17 cellular contexts compared by ENCODE assay signal in genomic region chr3:106126836-106127235, GRCh38.
DNase-seq lines count a peak whose midpoint lies in the region; ATAC-seq, FAIRE-seq and TF ChIP-seq lines count a peak whose summit lies in the region.
"Had no signal": no experiment of that assay in that cellular context is flagged by ENCODE, and none has a peak within 500 bp of the region (broad histone marks: within the 10 kb centered on the region; RNA-seq: fewer than 3 reads in every experiment).

No MANE protein-coding gene starts in this region.

- peak overlapping the region; percentile 34 for H3K56ac ChIP-seq in mesendoderm (ENCODE audit: low read length)

- WGBS in mesendoderm (ENCODE audit: extremely low coverage, insufficient coverage, low lambda C conversion rate), result no CpG with 5 or more reads among the region's 4 CpGs
- WGBS in heart right ventricle, 2 donors, result 49 to 66% methylated on average over 4 of the region's 4 CpGs

- no peak for DNase-seq in H54 (ENCODE audit: insufficient read length, low spot score)
- DNase-seq in ascending aorta (ENCODE audit: low spot score in 2 of 2), result no peak
- peak; percentile 82 for DNase-seq in mesendoderm
- DNase-seq in DMS79 (lab: John Stamatoyannopoulos, UW), result no peak
- no peak for DNase-seq in heart right ventricle
- DNase-seq: ACHN, AML-193, COR-L47, NCI-H1048, NCI-H1436 treated with DMSO at 0.1 percent for 48 hours, NCI-H2081, NCI-H510A treated with DMSO at 0.1 percent for 48 hours had no signal

- H2BK15ac ChIP-seq in mesendoderm (replicated peaks; ENCODE audit: low read depth), result no peak overlapping the region

- no peak overlapping the region for H3K4ac ChIP-seq in mesendoderm (ENCODE audit: low read depth, low read length)

- H3K4me3 ChIP-seq in ascending aorta (no peak overlapping the region), mesendoderm (ENCODE audit: low read length) (no peak overlapping the region), subcutaneous abdominal adipose tissue (ENCODE audit: low read depth in 1 of 5, low read length in 5 of 5) (no peak overlapping the region), heart right ventricle (no peak overlapping the region)

- H2BK120ac ChIP-seq in mesendoderm (ENCODE audit: low read depth, low read length), result no peak overlapping the region

- H3K23ac ChIP-seq in mesendoderm (ENCODE audit: low read length), result no peak overlapping the region

- ATAC-seq in HG02623 (IDR thresholded peaks at IDR 0.05; ENCODE audit: unreplicated experiment) (no peak), heart right ventricle (no peak)
- ATAC-seq: HCT116, Panc1 had no signal

- no peak overlapping the region for H3K18ac ChIP-seq in mesendoderm (ENCODE audit: low read length)

- H3K27ac ChIP-seq in ascending aorta (peak overlapping the region; percentile 28 to 31), mesendoderm (ENCODE audit: low read depth, low read length) (no peak overlapping the region), subcutaneous abdominal adipose tissue (ENCODE audit: low read depth, low read length) (peak overlapping the region; percentile 11), heart right ventricle (no peak overlapping the region)
- H3K27ac ChIP-seq: KMS-11 had no signal

- intact Hi-C loops in ascending aorta (cut with DNase I), result no loop called here
- intact Hi-C loops in heart right ventricle (cut with DNase I), result loop anchor here in 2 of 10 donors (10.0 kb wide), 1 partner anchor 432 kb away; no protein-coding TSS in a partner anchor

- peak; percentile 38 for FAIRE-seq in H54 (lab: Jason Lieb, UNC)

- H3K79me2 ChIP-seq in mesendoderm (ENCODE audit: control insufficient read depth, insufficient read depth, low read length), result no peaks in the 10 kb centered on the region

- TF ChIP-seq CTCF in ascending aorta (IDR thresholded peaks at IDR 0.05) (no peak), heart right ventricle (IDR thresholded peaks at IDR 0.05) (no peak)

- no peak for TF ChIP-seq POLR2A in H54 (IDR thresholded peaks at IDR 0.05; ENCODE audit: low read depth, low read length)

- H3K9me3 ChIP-seq in ascending aorta (no peaks in the 10 kb centered on the region), subcutaneous abdominal adipose tissue (ENCODE audit: control insufficient read depth in 5 of 5, low read length in 5 of 5) (no peaks in the 10 kb centered on the region), heart right ventricle (no peaks in the 10 kb centered on the region)

- H2BK5ac ChIP-seq in mesendoderm (ENCODE audit: low read length), result no peak overlapping the region

- H4K5ac ChIP-seq in mesendoderm (ENCODE audit: low read length), result no peak overlapping the region

- H3K27me3 ChIP-seq in ascending aorta, result no peaks in the 10 kb centered on the region
- no peaks in the 10 kb centered on the region for H3K27me3 ChIP-seq in mesendoderm (ENCODE audit: insufficient read depth, low read length, poor library complexity)
- no peaks in the 10 kb centered on the region for H3K27me3 ChIP-seq in subcutaneous abdominal adipose tissue (ENCODE audit: control insufficient read depth in 5 of 5, insufficient read depth in 4 of 5, low read length in 5 of 5)
- H3K27me3 ChIP-seq in heart right ventricle, result no peaks in the 10 kb centered on the region

- no peak overlapping the region for H4K8ac ChIP-seq in mesendoderm (ENCODE audit: low read depth, low read length)

- H3K79me1 ChIP-seq in mesendoderm (ENCODE audit: low read length), result no peaks in the 10 kb centered on the region

- H3K36me3 ChIP-seq in ascending aorta (no peaks in the 10 kb centered on the region), mesendoderm (ENCODE audit: control insufficient read depth, insufficient read depth, low read length) (no peaks in the 10 kb centered on the region), subcutaneous abdominal adipose tissue (ENCODE audit: control insufficient read depth in 5 of 5, insufficient read depth in 5 of 5, low read length in 5 of 5) (no peaks in the 10 kb centered on the region), heart right ventricle (no peaks in the 10 kb centered on the region)

- no peak overlapping the region for H3K4me2 ChIP-seq in mesendoderm (ENCODE audit: low read length)
- H3K4me2 ChIP-seq: KMS-11 had no signal

- H3K9ac ChIP-seq in mesendoderm (ENCODE audit: low read length) (no peak overlapping the region), subcutaneous abdominal adipose tissue (ENCODE audit: low read length in 5 of 5) (no peak overlapping the region)
- H3K9ac ChIP-seq: KMS-11 had no signal

- H3K4me1 ChIP-seq in ascending aorta (peaks cover 0 to 11% of the 10 kb centered on the region in 2 donors), mesendoderm (ENCODE audit: control insufficient read depth, low read depth, low read length) (peaks cover 5% of the 10 kb centered on the region), subcutaneous abdominal adipose tissue (ENCODE audit: control insufficient read depth in 5 of 5, insufficient read depth in 5 of 5, low read length in 5 of 5) (peaks cover 2 to 17% (median 12%) of the 10 kb centered on the region in 5 donors), heart right ventricle (peaks cover 0 to 36% (median 14%) of the 10 kb centered on the region in 9 donors)

- H2AK5ac ChIP-seq in mesendoderm (ENCODE audit: low read length), result no peak overlapping the region

Comparison
In these comparisons a context has a peak if more than half of its experiments do, and no peak if none do; other contexts are left out.
1. H3K27ac ChIP-seq: peak in ascending aorta (2 of 2) and subcutaneous abdominal adipose tissue (single experiment); none in mesendoderm (single experiment) and heart right ventricle (0 of 10).